2 cellular contexts compared by ENCODE assay signal in the genomic region with DNA sequence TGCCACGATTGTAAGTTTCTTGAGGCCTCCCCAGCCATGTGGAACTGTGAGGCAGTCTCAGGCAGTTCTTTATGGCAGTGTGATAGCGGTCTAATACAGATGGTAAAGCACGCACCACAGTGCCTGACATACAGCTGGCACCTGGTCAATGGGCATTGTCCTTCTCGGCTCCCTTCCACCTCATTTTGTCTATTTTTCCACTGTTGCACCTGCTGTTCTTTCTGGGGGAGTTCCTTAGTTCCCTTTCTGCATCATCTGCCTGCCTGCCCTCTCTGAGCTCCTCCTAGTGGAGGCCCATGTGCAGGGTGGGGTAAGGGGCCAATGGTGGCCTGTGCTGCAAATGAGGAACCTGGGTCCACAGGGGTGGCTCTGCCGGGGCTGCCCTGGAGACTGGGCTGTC.
TF ChIP-seq lines count a peak whose summit lies in the region.

No MANE protein-coding gene starts in this region.

TF ChIP-seq in IMR-90, 13 proteins besides CTCF, POLR2A, EP300 and RAD21 (continued from another document):
- TF ChIP-seq NFE2L2 (IDR thresholded peaks at IDR 0.05; ENCODE audit: low read depth, low read length) (no peak), SMC3 (IDR thresholded peaks at IDR 0.05; ENCODE audit: low read depth, low read length) (no peak), FOS (IDR thresholded peaks at IDR 0.05; ENCODE audit: low read depth, low read length) (no peak), MAZ (IDR thresholded peaks at IDR 0.05; ENCODE audit: borderline replicate concordance, low read depth, low read length) (no peak), CEBPB (IDR thresholded peaks at IDR 0.05; ENCODE audit: low read depth, low read length) (no peak), RFX5 (IDR thresholded peaks at IDR 0.05; ENCODE audit: low read depth, low read length) (no peak), RCOR1 (IDR thresholded peaks at IDR 0.05; ENCODE audit: insufficient replicate concordance, low read length) (no peak), BHLHE40 (IDR thresholded peaks at IDR 0.05; ENCODE audit: low read depth, low read length) (no peak), MXI1 (IDR thresholded peaks at IDR 0.05; ENCODE audit: borderline replicate concordance, low read depth, low read length) (no peak), MAFK (IDR thresholded peaks at IDR 0.05; ENCODE audit: low read depth, low read length) (no peak)
- TF ChIP-seq, protein P1, sequence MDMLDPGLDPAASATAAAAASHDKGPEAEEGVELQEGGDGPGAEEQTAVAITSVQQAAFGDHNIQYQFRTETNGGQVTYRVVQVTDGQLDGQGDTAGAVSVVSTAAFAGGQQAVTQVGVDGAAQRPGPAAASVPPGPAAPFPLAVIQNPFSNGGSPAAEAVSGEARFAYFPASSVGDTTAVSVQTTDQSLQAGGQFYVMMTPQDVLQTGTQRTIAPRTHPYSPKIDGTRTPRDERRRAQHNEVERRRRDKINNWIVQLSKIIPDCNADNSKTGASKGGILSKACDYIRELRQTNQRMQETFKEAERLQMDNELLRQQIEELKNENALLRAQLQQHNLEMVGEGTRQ (IDR thresholded peaks at IDR 0.05; ENCODE audit: low read depth, low read length): no peak
- TF ChIP-seq, protein P2, sequence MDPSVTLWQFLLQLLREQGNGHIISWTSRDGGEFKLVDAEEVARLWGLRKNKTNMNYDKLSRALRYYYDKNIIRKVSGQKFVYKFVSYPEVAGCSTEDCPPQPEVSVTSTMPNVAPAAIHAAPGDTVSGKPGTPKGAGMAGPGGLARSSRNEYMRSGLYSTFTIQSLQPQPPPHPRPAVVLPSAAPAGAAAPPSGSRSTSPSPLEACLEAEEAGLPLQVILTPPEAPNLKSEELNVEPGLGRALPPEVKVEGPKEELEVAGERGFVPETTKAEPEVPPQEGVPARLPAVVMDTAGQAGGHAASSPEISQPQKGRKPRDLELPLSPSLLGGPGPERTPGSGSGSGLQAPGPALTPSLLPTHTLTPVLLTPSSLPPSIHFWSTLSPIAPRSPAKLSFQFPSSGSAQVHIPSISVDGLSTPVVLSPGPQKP (IDR thresholded peaks at IDR 0.05; ENCODE audit: borderline replicate concordance, low read depth, low read length): no peak

TF ChIP-seq in K562, 482 proteins besides CTCF, POLR2A, EP300 and RAD21 (continued from another document):
- TF ChIP-seq ILF3 (IDR thresholded peaks at IDR 0.05; ENCODE audit: borderline replicate concordance): no peak
- no peak for TF ChIP-seq ZKSCAN8 (CRISPR knock-in tag; IDR thresholded peaks at IDR 0.05)
- no peak for TF ChIP-seq ZFP1 (CRISPR knock-in tag; IDR thresholded peaks at IDR 0.05)
- no peak for TF ChIP-seq SIN3A (IDR thresholded peaks at IDR 0.05; ENCODE audit: borderline replicate concordance in 2 of 2, control insufficient read depth in 1 of 2, low read depth in 2 of 2, low read length in 2 of 2)
- 0 out of 4 replicates have a peak, but pooled peaks of 1 of the 2 experiments have one; percentile 12 for TF ChIP-seq RCOR1 (IDR thresholded peaks at IDR 0.05; ENCODE audit: borderline replicate concordance in 1 of 2, low read depth in 2 of 2, low read length in 2 of 2)
- TF ChIP-seq HDAC6 (IDR thresholded peaks at IDR 0.05; ENCODE audit: low read depth, low read length): no peak
- TF ChIP-seq FOXA3 (CRISPR knock-in tag; conservative IDR thresholded peaks at IDR 0.05 in 1 of 2, IDR thresholded peaks at IDR 0.05 in 1 of 2): no peak
- TF ChIP-seq NCOA1 (IDR thresholded peaks at IDR 0.05; ENCODE audit: low read depth): no peak
- TF ChIP-seq, protein P3, sequence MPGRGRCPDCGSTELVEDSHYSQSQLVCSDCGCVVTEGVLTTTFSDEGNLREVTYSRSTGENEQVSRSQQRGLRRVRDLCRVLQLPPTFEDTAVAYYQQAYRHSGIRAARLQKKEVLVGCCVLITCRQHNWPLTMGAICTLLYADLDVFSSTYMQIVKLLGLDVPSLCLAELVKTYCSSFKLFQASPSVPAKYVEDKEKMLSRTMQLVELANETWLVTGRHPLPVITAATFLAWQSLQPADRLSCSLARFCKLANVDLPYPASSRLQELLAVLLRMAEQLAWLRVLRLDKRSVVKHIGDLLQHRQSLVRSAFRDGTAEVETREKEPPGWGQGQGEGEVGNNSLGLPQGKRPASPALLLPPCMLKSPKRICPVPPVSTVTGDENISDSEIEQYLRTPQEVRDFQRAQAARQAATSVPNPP (IDR thresholded peaks at IDR 0.05; ENCODE audit: borderline replicate concordance, insufficient read depth, insufficient read length): no peak
- no peak for TF ChIP-seq HDAC3 (IDR thresholded peaks at IDR 0.05; ENCODE audit: borderline replicate concordance, partially characterized antibody)
- no peak for TF ChIP-seq ZNF561 (CRISPR knock-in tag; conservative IDR thresholded peaks at IDR 0.05)
- 0 out of 2 replicates have a peak, but pooled peaks have one; percentile 28 for TF ChIP-seq CTBP1 (IDR thresholded peaks at IDR 0.05; ENCODE audit: borderline replicate concordance)
- TF ChIP-seq MAFF (IDR thresholded peaks at IDR 0.05; ENCODE audit: low read length): no peak
- no peak for TF ChIP-seq ZNF133 (CRISPR knock-in tag; IDR thresholded peaks at IDR 0.05)
